ENCODE assay signal across 8 cellular contexts in genomic region chr12:57430117-57430930, GRCh38. TPM values are rescaled to one million over a fixed set of nuclear protein-coding genes. Genes with fewer than 3 reads are reported as not detected.
DNase-seq lines count a peak whose midpoint lies in the region; ATAC-seq and TF ChIP-seq lines count a peak whose summit lies in the region.

No MANE protein-coding gene starts in this region.

- TF ChIP-seq CTCF in cardiac fibroblast (IDR thresholded peaks at IDR 0.05; ENCODE audit: low read depth, low read length) = no peak

- peak overlapping the region; percentile 97 for H3K4me3 Mint-ChIP-seq in stimulated activated naive B cell treated with anti-CD40 and anti-IgM and Interleukin-4, amounts not matched to agents 10 μg/mL and 1 μg/mL and 100 μg/mL, for 72 hours

- peaks cover 26 to 39% of the 10 kb centered on the region in 2 donors for H3K4me1 Mint-ChIP-seq in stimulated activated naive B cell treated with anti-CD40 and anti-IgM and Interleukin-4, amounts not matched to agents 10 μg/mL and 1 μg/mL and 100 μg/mL, for 72 hours

- no peaks in the 10 kb centered on the region for H3K9me3 Mint-ChIP-seq in stimulated activated naive B cell treated with anti-CD40 and anti-IgM and Interleukin-4, amounts not matched to agents 10 μg/mL and 1 μg/mL and 100 μg/mL, for 72 hours

- DNase-seq in DMS53 treated with DMSO at 0.1 percent for 48 hours (lab: John Stamatoyannopoulos, UW; ENCODE audit: unreplicated experiment) = peak; percentile 67
- DNase-seq in SK-MEL-5 (ENCODE audit: low read depth, low spot score) = peak; percentile 28
- DNase-seq in cardiac fibroblast (ENCODE audit: low read depth in 2 of 2) = peak; percentile 34 to 47
- DNase-seq in left colon = peak; percentile 36 to 62
- peak; percentile 64 for DNase-seq in stimulated activated naive B cell treated with anti-CD40 and anti-IgM and Interleukin-4, amounts not matched to agents 10 μg/mL and 1 μg/mL and 100 μg/mL, for 72 hours
- no peak for DNase-seq in stimulated activated CD4-positive, alpha-beta T cell treated with anti-CD3 and anti-CD28 coated beads, Interleukin-12 subunit alpha, Interleukin-12 subunit beta, amount 100 ng/mL, for 4 hours

- H3K4me3 ChIP-seq in cardiac fibroblast (replicated peaks in 1 of 2; ENCODE audit: low read depth in 2 of 2, low read length in 2 of 2) = peak overlapping the region; percentile 56 to 64

- intact Hi-C loops in left colon (cut with DNase I, micrococcal nuclease) = no loop called here

- H3K27me3 Mint-ChIP-seq in stimulated activated naive B cell treated with anti-CD40 and anti-IgM and Interleukin-4, amounts not matched to agents 10 μg/mL and 1 μg/mL and 100 μg/mL, for 72 hours = no peaks in the 10 kb centered on the region

- H3K27ac Mint-ChIP-seq in stimulated activated naive B cell treated with anti-CD40 and anti-IgM and Interleukin-4, amounts not matched to agents 10 μg/mL and 1 μg/mL and 100 μg/mL, for 72 hours = peak overlapping the region; percentile 99

- in situ Hi-C loops in SK-MEL-5 (cut with HindIII; ENCODE audit: low pct_unique_long_range_greater_than_20kb, low sequenced_read_pairs) = no loop called here

- ATAC-seq in GM19372 (IDR thresholded peaks at IDR 0.05; ENCODE audit: low read depth, unreplicated experiment) = peak; percentile 57
- ATAC-seq in HG03442 (IDR thresholded peaks at IDR 0.05; ENCODE audit: unreplicated experiment) = peak; percentile 52
- peak; percentile 61 for ATAC-seq in left colon
- peak; percentile 79 to 82 for ATAC-seq in stimulated activated naive B cell treated with anti-CD40 and anti-IgM and Interleukin-4, amounts not matched to agents 10 μg/mL and 1 μg/mL and 100 μg/mL, for 72 hours (replicated peaks)

- H3K36me3 Mint-ChIP-seq in stimulated activated naive B cell treated with anti-CD40 and anti-IgM and Interleukin-4, amounts not matched to agents 10 μg/mL and 1 μg/mL and 100 μg/mL, for 72 hours = peaks cover 2 to 24% of the 10 kb centered on the region in 2 donors

RNA-seq across cellular contexts. Expression of gene R3HDM2, which starts 0.5 kb away (rescaled TPM):
- total RNA-seq in SK-MEL-5 (2014; rRNA removed; shearing (Covaris generic)) = 15.2 and 19.0 TPM in 2 replicates
- polyA plus RNA-seq in SK-MEL-5 (2015; cell fraction: cytosol; rRNA removed) = 47.3 and 58.4 TPM in 2 replicates
- 83.7 and 97.6 TPM in 2 replicates for polyA plus RNA-seq in SK-MEL-5 (2015; cell fraction: nucleus; rRNA removed)
- total RNA-seq in left colon = 10 to 100 TPM; 62.5 to 62.8 TPM

RNA-seq across cellular contexts. Expression of gene INHBC, which starts 4.3 kb away (rescaled TPM):
- total RNA-seq in SK-MEL-5 (2014; rRNA removed; shearing (Covaris generic)) = not detected in 2 replicates
- polyA plus RNA-seq in SK-MEL-5 (2015; cell fraction: cytosol; rRNA removed) = not detected in 2 replicates
- not detected in 2 replicates for polyA plus RNA-seq in SK-MEL-5 (2015; cell fraction: nucleus; rRNA removed)
- total RNA-seq in left colon = not detected

RNA-seq across cellular contexts. Expression of gene INHBE, which starts 24.8 kb away (rescaled TPM):
- 0.34 TPM in 1 of 2 replicates, not detected in the other for total RNA-seq in SK-MEL-5 (2014; rRNA removed; shearing (Covaris generic))
- 0.54 and 0.68 TPM in 2 replicates for polyA plus RNA-seq in SK-MEL-5 (2015; cell fraction: cytosol; rRNA removed)
- polyA plus RNA-seq in SK-MEL-5 (2015; cell fraction: nucleus; rRNA removed) = not detected in 2 replicates
- not detected for total RNA-seq in left colon

RNA-seq across cellular contexts. Expression of gene GLI1, which starts 29.3 kb away (rescaled TPM):
- 0.16 and 1.9 TPM in 2 replicates for total RNA-seq in SK-MEL-5 (2014; rRNA removed; shearing (Covaris generic))
- polyA plus RNA-seq in SK-MEL-5 (2015; cell fraction: cytosol; rRNA removed) = 0.07 and 0.16 TPM in 2 replicates
- 1.8 and 6.6 TPM in 2 replicates for polyA plus RNA-seq in SK-MEL-5 (2015; cell fraction: nucleus; rRNA removed)
- total RNA-seq in left colon = 1 to 10 TPM; 1.8 to 1.9 TPM

RNA-seq across cellular contexts. Expression of gene ARHGAP9, which starts 49.3 kb away (rescaled TPM):
- not detected in 2 replicates for total RNA-seq in SK-MEL-5 (2014; rRNA removed; shearing (Covaris generic))
- polyA plus RNA-seq in SK-MEL-5 (2015; cell fraction: cytosol; rRNA removed) = 0.38 TPM in 1 of 2 replicates, not detected in the other
- 0.14 and 1.1 TPM in 2 replicates for polyA plus RNA-seq in SK-MEL-5 (2015; cell fraction: nucleus; rRNA removed)
- 10 to 100 TPM in 1 of 2 donors, 1 to 10 TPM in 1; 6.4 to 11.4 TPM for total RNA-seq in left colon
